ENCODE assay signal across 8 cellular contexts in genomic region chr12:54394281-54394719, GRCh38. TPM values are rescaled to one million over a fixed set of nuclear protein-coding genes. Genes with fewer than 3 reads are reported as not detected.
DNase-seq lines count a peak whose midpoint lies in the region; ATAC-seq and TF ChIP-seq lines count a peak whose summit lies in the region.

No MANE protein-coding gene starts in this region.

- no peaks in the 10 kb centered on the region for H3K9me3 Mint-ChIP-seq in immature natural killer cell

- ATAC-seq in HG02571 (IDR thresholded peaks at IDR 0.05; ENCODE audit: unreplicated experiment) (no peak), GM21825 (IDR thresholded peaks at IDR 0.05; ENCODE audit: unreplicated experiment) (no peak)

- H3K4me3 ChIP-seq in HFF-Myc (replicated peaks; ENCODE audit: low read depth, low read length), result no peak overlapping the region

- peaks cover 0 to 4% (median 2%) of the 10 kb centered on the region in 3 donors for H3K27me3 Mint-ChIP-seq in immature natural killer cell (ENCODE audit: low read depth in 3 of 3)

- H3K27ac Mint-ChIP-seq in immature natural killer cell, result peak overlapping the region; percentile 17 to 72 (median 50)

- peaks cover 43 to 48% of the 10 kb centered on the region in 2 donors for H3K4me1 Mint-ChIP-seq in immature natural killer cell

- in situ Hi-C loops in Caki2 (cut with HindIII; ENCODE audit: low pct_unique_long_range_greater_than_20kb, low sequenced_read_pairs), result no loop called here

- peak; percentile 74 for TF ChIP-seq CTCF in HFF-Myc (IDR thresholded peaks at IDR 0.05; ENCODE audit: low read depth, low read length, missing control alignments)

- peak overlapping the region in 3 of 5 donors; percentile 26 to 41 (median 32) for H3K4me3 Mint-ChIP-seq in immature natural killer cell

- DNase-seq in Caki2 (ENCODE audit: low read depth) (peak; percentile 41), HFF-Myc (ENCODE audit: extremely low read depth, low read depth) (no peak), NOMO-1 treated with DMSO at 0.1 percent for 48 hours (lab: John Stamatoyannopoulos, UW; ENCODE audit: unreplicated experiment) (peak; percentile 60), astrocyte of the hippocampus (ENCODE audit: low read depth, low spot score) (peak; percentile 60), immature natural killer cell (peak in 2 of 3 donors; percentile 21 to 27)
- peak; percentile 77 for DNase-seq in stimulated activated CD8-positive, alpha-beta memory T cell treated with anti-CD3 and anti-CD28 coated beads, Interleukin-4, amount 100 ng/mL, for 48 hours

- peaks cover 13 to 52% (median 21%) of the 10 kb centered on the region in 3 donors for H3K36me3 Mint-ChIP-seq in immature natural killer cell

RNA-seq across cellular contexts. Expression of gene ZNF385A, which starts 9.8 kb away (rescaled TPM):
- 1.7 and 1.8 TPM in 2 replicates for total RNA-seq in Caki2 (2014; rRNA removed; shearing (Covaris generic); ENCODE audit: low replicate concordance)
- polyA plus RNA-seq in immature natural killer cell, result 1 to 10 TPM; 1.8 to 2.7 (median 2.2) TPM

RNA-seq across cellular contexts. Expression of gene ITGA5, which starts 24.8 kb away (rescaled TPM):
- total RNA-seq in Caki2 (2014; rRNA removed; shearing (Covaris generic); ENCODE audit: low replicate concordance), result 35.8 and 44.7 TPM in 2 replicates
- polyA plus RNA-seq in immature natural killer cell, result 100 to 1,000 TPM in 1 of 3 donors, 10 to 100 TPM in 2; 26.2 to 119 (median 65.5) TPM

RNA-seq across cellular contexts. Expression of gene GPR84, which starts 30.0 kb away (rescaled TPM):
- not detected in 2 replicates for total RNA-seq in Caki2 (2014; rRNA removed; shearing (Covaris generic); ENCODE audit: low replicate concordance)
- not detected for polyA plus RNA-seq in immature natural killer cell
